Comparison of ENCODE assay signal across 1 cellular context in genomic region chr20:7858851-7859250, GRCh38.
TF ChIP-seq lines count a peak whose summit lies in the region.

No MANE protein-coding gene starts in this region.

TF ChIP-seq in SK-N-SH, 30 proteins besides CTCF, POLR2A, EP300 and RAD21 (continued from another document):
- TF ChIP-seq ZBTB33 (IDR thresholded peaks at IDR 0.05; ENCODE audit: borderline replicate concordance, low read depth) (no peak), YY1 (IDR thresholded peaks at IDR 0.05; ENCODE audit: low read depth) (no peak), POLR2AphosphoS5 (IDR thresholded peaks at IDR 0.05; ENCODE audit: low read depth, low read length) (no peak)
